Comparison of ENCODE assay signal across 1 cellular context in the genomic region with DNA sequence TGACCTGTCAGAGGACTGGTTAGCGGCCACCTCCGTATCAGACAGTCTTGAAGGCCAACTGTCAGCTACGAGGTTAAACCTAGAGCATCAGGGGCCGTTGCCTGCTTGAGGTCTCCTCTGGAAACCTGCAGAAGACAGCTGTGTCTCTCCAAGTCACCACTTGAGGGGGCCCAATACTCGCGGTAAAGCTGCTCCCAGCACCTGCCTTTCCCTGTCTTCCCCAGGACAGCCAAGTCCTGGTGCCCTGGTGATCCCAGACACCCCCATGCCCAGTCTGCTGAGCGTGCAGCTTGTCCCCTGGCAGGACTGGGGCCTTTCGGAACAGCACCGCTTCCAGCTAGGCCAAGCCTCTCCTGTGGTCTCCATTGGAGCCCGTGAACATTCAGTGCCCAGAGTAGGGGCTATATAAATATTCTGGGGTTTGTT.
A peak's percentile ranks its signal among the peaks of the same experiment; 100 is the strongest.
TF ChIP-seq lines count a peak whose summit lies in the region.

No MANE protein-coding gene starts in this region.

TF ChIP-seq in HepG2, 621 proteins besides CTCF, POLR2A, EP300 and RAD21 (continued from another document and continues in another):
- TF ChIP-seq, protein P1, sequence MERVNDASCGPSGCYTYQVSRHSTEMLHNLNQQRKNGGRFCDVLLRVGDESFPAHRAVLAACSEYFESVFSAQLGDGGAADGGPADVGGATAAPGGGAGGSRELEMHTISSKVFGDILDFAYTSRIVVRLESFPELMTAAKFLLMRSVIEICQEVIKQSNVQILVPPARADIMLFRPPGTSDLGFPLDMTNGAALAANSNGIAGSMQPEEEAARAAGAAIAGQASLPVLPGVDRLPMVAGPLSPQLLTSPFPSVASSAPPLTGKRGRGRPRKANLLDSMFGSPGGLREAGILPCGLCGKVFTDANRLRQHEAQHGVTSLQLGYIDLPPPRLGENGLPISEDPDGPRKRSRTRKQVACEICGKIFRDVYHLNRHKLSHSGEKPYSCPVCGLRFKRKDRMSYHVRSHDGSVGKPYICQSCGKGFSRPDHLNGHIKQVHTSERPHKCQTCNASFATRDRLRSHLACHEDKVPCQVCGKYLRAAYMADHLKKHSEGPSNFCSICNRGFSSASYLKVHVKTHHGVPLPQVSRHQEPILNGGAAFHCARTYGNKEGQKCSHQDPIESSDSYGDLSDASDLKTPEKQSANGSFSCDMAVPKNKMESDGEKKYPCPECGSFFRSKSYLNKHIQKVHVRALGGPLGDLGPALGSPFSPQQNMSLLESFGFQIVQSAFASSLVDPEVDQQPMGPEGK (CRISPR knock-in tag; IDR thresholded peaks at IDR 0.05), result 0 out of 2 replicates have a peak, but pooled peaks have one; percentile 26
- TF ChIP-seq ZNF891 (CRISPR knock-in tag; IDR thresholded peaks at IDR 0.05) (peak; percentile 68; the same call in 1 of the 2 replicates), ZFP91 (CRISPR knock-in tag; IDR thresholded peaks at IDR 0.05; ENCODE audit: borderline replicate concordance) (peak; percentile 69; the same call in 1 of the 2 replicates), ZNF644 (CRISPR knock-in tag; IDR thresholded peaks at IDR 0.05; ENCODE audit: low read depth) (no peak), ZNF841 (CRISPR knock-in tag; IDR thresholded peaks at IDR 0.05; ENCODE audit: borderline replicate concordance) (no peak), ZNF225 (CRISPR knock-in tag; IDR thresholded peaks at IDR 0.05) (no peak; the same call in 1 of the 2 replicates), SIN3B (IDR thresholded peaks at IDR 0.05; ENCODE audit: low read length) (no peak), ZSCAN31 (CRISPR knock-in tag; IDR thresholded peaks at IDR 0.05; ENCODE audit: low read depth) (no peak), ZNF34 (CRISPR knock-in tag; IDR thresholded peaks at IDR 0.05; ENCODE audit: borderline replicate concordance) (0 out of 2 replicates have a peak, but pooled peaks have one; percentile 41), ETV5 (CRISPR knock-in tag; IDR thresholded peaks at IDR 0.05; ENCODE audit: borderline replicate concordance) (0 out of 2 replicates have a peak, but pooled peaks have one; percentile 13), ZNF318 (CRISPR knock-in tag; IDR thresholded peaks at IDR 0.05) (no peak), MTF2 (CRISPR knock-in tag; IDR thresholded peaks at IDR 0.05; ENCODE audit: borderline replicate concordance) (no peak), ONECUT2 (CRISPR knock-in tag; IDR thresholded peaks at IDR 0.05) (no peak), FOXO1 (CRISPR knock-in tag; IDR thresholded peaks at IDR 0.05) (0 out of 2 replicates have a peak, but pooled peaks have one; percentile 36), NFE2L1 (CRISPR knock-in tag; IDR thresholded peaks at IDR 0.05; ENCODE audit: borderline replicate concordance) (no peak), ZNF547 (CRISPR knock-in tag; IDR thresholded peaks at IDR 0.05) (peak; percentile 55; the same call in 1 of the 2 replicates), HOXA3 (CRISPR knock-in tag; IDR thresholded peaks at IDR 0.05) (peak; percentile 52; the same call in 1 of the 2 replicates), SP4 (CRISPR knock-in tag; IDR thresholded peaks at IDR 0.05) (peak; percentile 42; the same call in 1 of the 2 replicates), SNAPC2 (CRISPR knock-in tag; IDR thresholded peaks at IDR 0.05) (no peak), BRCA1 (CRISPR knock-in tag; IDR thresholded peaks at IDR 0.05) (no peak), U2AF1 (optimal IDR thresholded peaks at IDR 0.05; ENCODE audit: low read depth, low read length) (no peak), ZSCAN9 (CRISPR knock-in tag; IDR thresholded peaks at IDR 0.05; ENCODE audit: borderline replicate concordance) (no peak), XBP1 (CRISPR knock-in tag; IDR thresholded peaks at IDR 0.05) (no peak), RARA (CRISPR knock-in tag; IDR thresholded peaks at IDR 0.05) (no peak), ZNF747 (CRISPR knock-in tag; IDR thresholded peaks at IDR 0.05; ENCODE audit: borderline replicate concordance) (no peak), E2F5 (CRISPR knock-in tag; conservative IDR thresholded peaks at IDR 0.05) (no peak), SRY (CRISPR knock-in tag; IDR thresholded peaks at IDR 0.05) (0 out of 2 replicates have a peak, but pooled peaks have one; percentile 32), PCBP2 (optimal IDR thresholded peaks at IDR 0.05; ENCODE audit: low read depth, low read length, poor library complexity, severe bottlenecking) (no peak), MBD4 (IDR thresholded peaks at IDR 0.05; ENCODE audit: borderline replicate concordance, low read length) (no peak), ZMYM4 (CRISPR knock-in tag; IDR thresholded peaks at IDR 0.05) (peak; percentile 35; the same call in 1 of the 2 replicates), ZXDC (CRISPR knock-in tag; IDR thresholded peaks at IDR 0.05) (no peak), ZNF329 (CRISPR knock-in tag; IDR thresholded peaks at IDR 0.05; ENCODE audit: low read depth) (peak; percentile 39; the same call in 1 of the 2 replicates), ZNF83 (CRISPR knock-in tag; IDR thresholded peaks at IDR 0.05; ENCODE audit: borderline replicate concordance) (no peak), ZNF350 (CRISPR knock-in tag; IDR thresholded peaks at IDR 0.05; ENCODE audit: borderline replicate concordance, low read depth) (peak; percentile 62; the same call in 1 of the 2 replicates), TGIF2 (CRISPR knock-in tag; IDR thresholded peaks at IDR 0.05) (peak; percentile 29; the same call in 1 of the 2 replicates), ZNF331 (CRISPR knock-in tag; IDR thresholded peaks at IDR 0.05) (peak; percentile 23; the same call in 1 of the 2 replicates), TBP (CRISPR knock-in tag; IDR thresholded peaks at IDR 0.05) (peak; percentile 22; the same call in 1 of the 2 replicates), ZNF138 (CRISPR knock-in tag; IDR thresholded peaks at IDR 0.05; ENCODE audit: low read depth) (no peak), CCAR2 (optimal IDR thresholded peaks at IDR 0.05; ENCODE audit: low read depth, low read length) (no peak)
- TF ChIP-seq, protein P2, sequence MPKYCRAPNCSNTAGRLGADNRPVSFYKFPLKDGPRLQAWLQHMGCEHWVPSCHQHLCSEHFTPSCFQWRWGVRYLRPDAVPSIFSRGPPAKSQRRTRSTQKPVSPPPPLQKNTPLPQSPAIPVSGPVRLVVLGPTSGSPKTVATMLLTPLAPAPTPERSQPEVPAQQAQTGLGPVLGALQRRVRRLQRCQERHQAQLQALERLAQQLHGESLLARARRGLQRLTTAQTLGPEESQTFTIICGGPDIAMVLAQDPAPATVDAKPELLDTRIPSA (CRISPR knock-in tag; IDR thresholded peaks at IDR 0.05; ENCODE audit: borderline replicate concordance), result no peak
- TF ChIP-seq, protein P3, sequence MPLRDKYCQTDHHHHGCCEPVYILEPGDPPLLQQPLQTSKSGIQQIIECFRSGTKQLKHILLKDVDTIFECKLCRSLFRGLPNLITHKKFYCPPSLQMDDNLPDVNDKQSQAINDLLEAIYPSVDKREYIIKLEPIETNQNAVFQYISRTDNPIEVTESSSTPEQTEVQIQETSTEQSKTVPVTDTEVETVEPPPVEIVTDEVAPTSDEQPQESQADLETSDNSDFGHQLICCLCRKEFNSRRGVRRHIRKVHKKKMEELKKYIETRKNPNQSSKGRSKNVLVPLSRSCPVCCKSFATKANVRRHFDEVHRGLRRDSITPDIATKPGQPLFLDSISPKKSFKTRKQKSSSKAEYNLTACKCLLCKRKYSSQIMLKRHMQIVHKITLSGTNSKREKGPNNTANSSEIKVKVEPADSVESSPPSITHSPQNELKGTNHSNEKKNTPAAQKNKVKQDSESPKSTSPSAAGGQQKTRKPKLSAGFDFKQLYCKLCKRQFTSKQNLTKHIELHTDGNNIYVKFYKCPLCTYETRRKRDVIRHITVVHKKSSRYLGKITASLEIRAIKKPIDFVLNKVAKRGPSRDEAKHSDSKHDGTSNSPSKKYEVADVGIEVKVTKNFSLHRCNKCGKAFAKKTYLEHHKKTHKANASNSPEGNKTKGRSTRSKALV (CRISPR knock-in tag; IDR thresholded peaks at IDR 0.05), result 0 out of 2 replicates have a peak, but pooled peaks have one; percentile 57
